8 cellular contexts compared by ENCODE assay signal in genomic region chr3:172749201-172749965, GRCh38. TPM values are rescaled to one million over a fixed set of nuclear protein-coding genes. Genes with fewer than 3 reads are reported as not detected.
A peak's percentile ranks its signal among the peaks of the same experiment; 100 is the strongest.
DNase-seq lines count a peak whose midpoint lies in the region; ATAC-seq and TF ChIP-seq lines count a peak whose summit lies in the region.

No MANE protein-coding gene starts in this region.

- H3K27ac ChIP-seq in ACC112 (ENCODE audit: low read depth, low read length) (peak overlapping the region; percentile 97), H9 (ENCODE audit: insufficient read length, low read depth, low read length) (no peak overlapping the region)

- H3K4me1 ChIP-seq in ACC112 (ENCODE audit: control insufficient read depth, insufficient read depth, low read length, unreplicated experiment), result peaks cover 42% of the 10 kb centered on the region
- H3K4me1 ChIP-seq in H9 (ENCODE audit: insufficient read depth, low read length), result peaks cover 4% of the 10 kb centered on the region; the same call in 1 of the 2 replicates

- no peaks in the 10 kb centered on the region for H3K9me3 ChIP-seq in H9 (ENCODE audit: control insufficient read depth, low read depth, low read length)

- POLR2A ChIA-PET in activated CD4-positive, alpha-beta memory T cell treated with anti-CD3 and anti-CD28 coated beads for 36 hours (lab: Charles Lee), result interaction anchor here (1.7 kb wide), 1 partner anchor 9 kb away, joined by 4 read pairs; no protein-coding TSS in a partner anchor

- peak overlapping the region; percentile 89; the same call in 1 of the 2 replicates for H3K14ac ChIP-seq in H9 (ENCODE audit: insufficient read depth, low read length)

- H3K27me3 ChIP-seq in ACC112 (ENCODE audit: insufficient read depth, low read length), result no peaks in the 10 kb centered on the region
- H3K27me3 ChIP-seq in H9 (ENCODE audit: insufficient read depth, low read length), result no peaks in the 10 kb centered on the region

- H3K4me3 ChIP-seq in ACC112 (ENCODE audit: low read depth, low read length), result peak overlapping the region; percentile 87

- H3K79me2 ChIP-seq in ACC112 (ENCODE audit: control insufficient read depth, insufficient read depth, low read length, unreplicated experiment) (peaks cover 36% of the 10 kb centered on the region), H9 (ENCODE audit: insufficient read depth, low read length) (peaks cover 25% of the 10 kb centered on the region; the same call in 1 of the 2 replicates)

- H3K4me2 ChIP-seq in H9 (ENCODE audit: insufficient read depth, insufficient read length, low read length), result peak overlapping the region; percentile 53

- H3K23ac ChIP-seq in H9 (ENCODE audit: insufficient read length, low read depth, low read length), result no peak overlapping the region

- H3K27me3 Mint-ChIP-seq in H9 (ENCODE audit: low read depth) (no peaks in the 10 kb centered on the region), progenitor cell of endocrine pancreas (peaks cover 10% of the 10 kb centered on the region)
- H3K27me3 Mint-ChIP-seq in activated CD4-positive, alpha-beta memory T cell treated with anti-CD3 and anti-CD28 coated beads for 36 hours, result peaks cover 1% of the 10 kb centered on the region

- H3K9me3 Mint-ChIP-seq in H9 (no peaks in the 10 kb centered on the region), progenitor cell of endocrine pancreas (ENCODE audit: low read depth) (no peaks in the 10 kb centered on the region)
- no peaks in the 10 kb centered on the region for H3K9me3 Mint-ChIP-seq in activated CD4-positive, alpha-beta memory T cell treated with anti-CD3 and anti-CD28 coated beads for 36 hours

- H3K18ac ChIP-seq in H9 (ENCODE audit: insufficient read length, low read depth, low read length), result no peak overlapping the region

- no peak overlapping the region for H2BK12ac ChIP-seq in H9 (ENCODE audit: insufficient read length, low read depth, low read length)

- CTCF ChIA-PET in activated CD4-positive, alpha-beta memory T cell treated with anti-CD3 and anti-CD28 coated beads for 36 hours (lab: Charles Lee), result interaction anchor here (0.6 to 1.9 kb wide), 11 partner anchors 10 to 302 kb away, joined by 3 to 7 read pairs (median 4); partner anchors contain the start of genes GHSR and NCEH1

- H4K8ac ChIP-seq in H9 (replicated peaks; ENCODE audit: insufficient read length, low read depth, low read length), result no peak overlapping the region

- no peak overlapping the region for H3K56ac ChIP-seq in H9 (ENCODE audit: insufficient read length, low read depth, low read length)

- H3K27ac Mint-ChIP-seq in H9 (peak overlapping the region in 2 of 3 experiments; percentile 98 to 100; a peak in 4 of 7 replicates), progenitor cell of endocrine pancreas (peak overlapping the region; percentile 87)
- H3K27ac Mint-ChIP-seq in activated CD4-positive, alpha-beta memory T cell treated with anti-CD3 and anti-CD28 coated beads for 36 hours, result no peak overlapping the region

- H3K4me3 Mint-ChIP-seq in H9, result peak overlapping the region; percentile 96; a peak in 2 of 5 replicates
- no peak overlapping the region for H3K4me3 Mint-ChIP-seq in progenitor cell of endocrine pancreas (ENCODE audit: low read depth)
- no peak overlapping the region for H3K4me3 Mint-ChIP-seq in activated CD4-positive, alpha-beta memory T cell treated with anti-CD3 and anti-CD28 coated beads for 36 hours

- intact Hi-C loops in activated CD4-positive, alpha-beta memory T cell treated with anti-CD3 and anti-CD28 coated beads for 36 hours (cut with micrococcal nuclease), result loop anchor here (10.0 kb wide), 1 partner anchor 235 kb away; no protein-coding TSS in a partner anchor

- DNase-seq in H9 (no peak), SW480 (ENCODE audit: low spot score) (peak; percentile 99), foreskin melanocyte (peak; percentile 70), progenitor cell of endocrine pancreas (ENCODE audit: low spot score, unreplicated experiment) (no peak), islet precursor cell (no peak)
- no peak for DNase-seq in activated CD4-positive, alpha-beta memory T cell treated with anti-CD3 and anti-CD28 coated beads for 36 hours

- no peak overlapping the region for H2BK15ac ChIP-seq in H9 (ENCODE audit: low read depth, low read length)

- H2BK120ac ChIP-seq in H9 (ENCODE audit: low read depth, low read length, poor library complexity, severe bottlenecking), result peak overlapping the region; percentile 74

- H2BK5ac ChIP-seq in H9 (ENCODE audit: insufficient read length, low read length), result no peak overlapping the region

- peak overlapping the region; percentile 70 for H3T11ph ChIP-seq in H9 (ENCODE audit: low read length)

- ATAC-seq in HG03354 (IDR thresholded peaks at IDR 0.05; ENCODE audit: poor library complexity, severe bottlenecking, unreplicated experiment), result no peak

- H4K91ac ChIP-seq in H9 (ENCODE audit: insufficient read length, low read depth, low read length), result no peak overlapping the region

- peak overlapping the region; percentile 13; the same call in 1 of the 2 replicates for H3K4ac ChIP-seq in H9 (ENCODE audit: low read depth, low read length)

- TF ChIP-seq CTCF in H9 (conservative IDR thresholded peaks at IDR 0.05), result no peak
- TF ChIP-seq CTCF in progenitor cell of endocrine pancreas (IDR thresholded peaks at IDR 0.05; ENCODE audit: unreplicated experiment), result no peak

- peaks cover 3% of the 10 kb centered on the region for H3K23me2 ChIP-seq in H9 (ENCODE audit: insufficient read length, low read depth, low read length, poor library complexity, severe bottlenecking)

- H3K9ac ChIP-seq in H9 (ENCODE audit: extremely low read depth, insufficient read length, low read length), result no peak overlapping the region

- H3K79me1 ChIP-seq in H9 (ENCODE audit: insufficient read depth, low read depth, low read length, poor library complexity, severe bottlenecking), result peaks cover 11% of the 10 kb centered on the region

- peaks cover 7% of the 10 kb centered on the region; the same call in 1 of the 2 replicates for H3K36me3 ChIP-seq in ACC112 (ENCODE audit: insufficient read depth, low read length)

- no peak overlapping the region for H2BK20ac ChIP-seq in H9 (ENCODE audit: low read depth, low read length, poor library complexity, severe bottlenecking)

- WGBS in H9 (ENCODE audit: extremely low coverage, insufficient read length, low lambda C conversion rate), result no CpG with 5 or more reads among the region's 8 CpGs

- H2AFZ ChIP-seq in ACC112 (ENCODE audit: low read length, unreplicated experiment) (no peak overlapping the region), H9 (ENCODE audit: low read length) (no peak overlapping the region)

- H2AK5ac ChIP-seq in H9 (ENCODE audit: insufficient read length, low read length), result no peak overlapping the region

- H3K4me1 Mint-ChIP-seq in H9, result peaks cover 24 to 35% of the 10 kb centered on the region in 2 experiments
- H3K4me1 Mint-ChIP-seq in progenitor cell of endocrine pancreas (ENCODE audit: low read depth), result peaks cover 28% of the 10 kb centered on the region
- H3K4me1 Mint-ChIP-seq in activated CD4-positive, alpha-beta memory T cell treated with anti-CD3 and anti-CD28 coated beads for 36 hours (ENCODE audit: low read depth), result peaks cover 19% of the 10 kb centered on the region

- H3K36me3 Mint-ChIP-seq in H9 (ENCODE audit: insufficient read depth in 1 of 3, low read depth in 3 of 3) (peaks cover 10 to 23% (median 17%) of the 10 kb centered on the region in 3 experiments), progenitor cell of endocrine pancreas (ENCODE audit: insufficient read depth) (peaks cover 6% of the 10 kb centered on the region)
- peaks cover 11% of the 10 kb centered on the region for H3K36me3 Mint-ChIP-seq in activated CD4-positive, alpha-beta memory T cell treated with anti-CD3 and anti-CD28 coated beads for 36 hours

- no peaks in the 10 kb centered on the region for H4K20me1 ChIP-seq in H9 (ENCODE audit: control insufficient read depth, insufficient read depth, insufficient read length)

- no peak overlapping the region for H4K5ac ChIP-seq in H9 (ENCODE audit: insufficient read length, low read depth, low read length)

RNA-seq across cellular contexts. Expression of gene ECT2, which starts 1.1 kb away (rescaled TPM):
- total RNA-seq in H9 (2021) (68.7 and 81.3 TPM in 2 replicates), progenitor cell of endocrine pancreas (38.1 and 45.4 TPM in 2 replicates)
- 10 to 100 TPM; 48.2 to 52.8 TPM for total RNA-seq in activated CD4-positive, alpha-beta memory T cell treated with anti-CD3 and anti-CD28 coated beads for 36 hours

RNA-seq across cellular contexts. Expression of gene NCEH1, which starts 38.5 kb away (rescaled TPM):
- 2.3 and 3.5 TPM in 2 replicates for total RNA-seq in H9 (2021)
- total RNA-seq in progenitor cell of endocrine pancreas, result 2.1 and 2.5 TPM in 2 replicates
- total RNA-seq in activated CD4-positive, alpha-beta memory T cell treated with anti-CD3 and anti-CD28 coated beads for 36 hours, result 1 to 10 TPM; 4.6 to 5.2 TPM

Comparison
In these comparisons a context has a peak if more than half of its experiments do, and no peak if none do; other contexts are left out.
1. DNase-seq: peak in SW480 (single experiment) and foreskin melanocyte (single experiment); none in H9 (single experiment), progenitor cell of endocrine pancreas (single experiment), activated CD4-positive, alpha-beta memory T cell treated with anti-CD3 and anti-CD28 coated beads for 36 hours (single experiment) and islet precursor cell (single experiment).
2. H3K4me3 Mint-ChIP-seq: peak in H9 (2 of 2); none in progenitor cell of endocrine pancreas (single experiment) and activated CD4-positive, alpha-beta memory T cell treated with anti-CD3 and anti-CD28 coated beads for 36 hours (single experiment).